ENCODE assay signal across 1 cellular context in the genomic region with DNA sequence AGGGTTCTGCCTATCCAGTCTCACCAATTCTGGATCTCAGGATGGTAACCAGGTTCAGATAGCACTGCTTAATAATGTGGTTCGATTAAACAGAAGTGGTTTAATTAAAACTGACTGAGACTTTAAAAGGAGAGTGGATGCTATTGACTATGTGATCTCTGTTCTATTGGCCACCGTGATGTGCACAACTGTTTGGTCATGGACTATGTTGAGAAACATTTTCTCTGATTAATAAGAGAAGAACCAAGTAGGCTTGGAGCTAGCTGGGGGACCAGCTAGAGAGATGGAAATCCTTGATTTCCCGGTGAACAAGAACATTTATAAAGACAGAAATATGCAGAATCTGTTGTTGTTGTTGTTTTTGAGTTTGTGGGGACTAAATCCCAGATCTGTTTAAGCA.
TF ChIP-seq lines count a peak whose summit lies in the region.

No MANE protein-coding gene starts in this region.

TF ChIP-seq in HepG2, 621 proteins besides CTCF, POLR2A, EP300 and RAD21:
- TF ChIP-seq, protein P1, sequence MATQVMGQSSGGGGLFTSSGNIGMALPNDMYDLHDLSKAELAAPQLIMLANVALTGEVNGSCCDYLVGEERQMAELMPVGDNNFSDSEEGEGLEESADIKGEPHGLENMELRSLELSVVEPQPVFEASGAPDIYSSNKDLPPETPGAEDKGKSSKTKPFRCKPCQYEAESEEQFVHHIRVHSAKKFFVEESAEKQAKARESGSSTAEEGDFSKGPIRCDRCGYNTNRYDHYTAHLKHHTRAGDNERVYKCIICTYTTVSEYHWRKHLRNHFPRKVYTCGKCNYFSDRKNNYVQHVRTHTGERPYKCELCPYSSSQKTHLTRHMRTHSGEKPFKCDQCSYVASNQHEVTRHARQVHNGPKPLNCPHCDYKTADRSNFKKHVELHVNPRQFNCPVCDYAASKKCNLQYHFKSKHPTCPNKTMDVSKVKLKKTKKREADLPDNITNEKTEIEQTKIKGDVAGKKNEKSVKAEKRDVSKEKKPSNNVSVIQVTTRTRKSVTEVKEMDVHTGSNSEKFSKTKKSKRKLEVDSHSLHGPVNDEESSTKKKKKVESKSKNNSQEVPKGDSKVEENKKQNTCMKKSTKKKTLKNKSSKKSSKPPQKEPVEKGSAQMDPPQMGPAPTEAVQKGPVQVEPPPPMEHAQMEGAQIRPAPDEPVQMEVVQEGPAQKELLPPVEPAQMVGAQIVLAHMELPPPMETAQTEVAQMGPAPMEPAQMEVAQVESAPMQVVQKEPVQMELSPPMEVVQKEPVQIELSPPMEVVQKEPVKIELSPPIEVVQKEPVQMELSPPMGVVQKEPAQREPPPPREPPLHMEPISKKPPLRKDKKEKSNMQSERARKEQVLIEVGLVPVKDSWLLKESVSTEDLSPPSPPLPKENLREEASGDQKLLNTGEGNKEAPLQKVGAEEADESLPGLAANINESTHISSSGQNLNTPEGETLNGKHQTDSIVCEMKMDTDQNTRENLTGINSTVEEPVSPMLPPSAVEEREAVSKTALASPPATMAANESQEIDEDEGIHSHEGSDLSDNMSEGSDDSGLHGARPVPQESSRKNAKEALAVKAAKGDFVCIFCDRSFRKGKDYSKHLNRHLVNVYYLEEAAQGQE (IDR thresholded peaks at IDR 0.05; ENCODE audit: borderline replicate concordance in 1 of 2, low read depth in 1 of 2, low read length in 2 of 2): no peak
- TF ChIP-seq, protein P2, sequence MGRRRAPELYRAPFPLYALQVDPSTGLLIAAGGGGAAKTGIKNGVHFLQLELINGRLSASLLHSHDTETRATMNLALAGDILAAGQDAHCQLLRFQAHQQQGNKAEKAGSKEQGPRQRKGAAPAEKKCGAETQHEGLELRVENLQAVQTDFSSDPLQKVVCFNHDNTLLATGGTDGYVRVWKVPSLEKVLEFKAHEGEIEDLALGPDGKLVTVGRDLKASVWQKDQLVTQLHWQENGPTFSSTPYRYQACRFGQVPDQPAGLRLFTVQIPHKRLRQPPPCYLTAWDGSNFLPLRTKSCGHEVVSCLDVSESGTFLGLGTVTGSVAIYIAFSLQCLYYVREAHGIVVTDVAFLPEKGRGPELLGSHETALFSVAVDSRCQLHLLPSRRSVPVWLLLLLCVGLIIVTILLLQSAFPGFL (CRISPR knock-in tag; IDR thresholded peaks at IDR 0.05): no peak
- TF ChIP-seq ASH2L (IDR thresholded peaks at IDR 0.05; ENCODE audit: insufficient read length, low read depth, low read length) (no peak), KLF12 (CRISPR knock-in tag; IDR thresholded peaks at IDR 0.05; ENCODE audit: borderline replicate concordance) (no peak), STAT5B (CRISPR knock-in tag; IDR thresholded peaks at IDR 0.05) (no peak), HNRNPL (IDR thresholded peaks at IDR 0.05; ENCODE audit: low read depth, low read length) (no peak), NFE2L1 (CRISPR knock-in tag; IDR thresholded peaks at IDR 0.05; ENCODE audit: borderline replicate concordance) (no peak), ZNF766 (CRISPR knock-in tag; IDR thresholded peaks at IDR 0.05; ENCODE audit: borderline replicate concordance) (no peak), SRSF9 (IDR thresholded peaks at IDR 0.05; ENCODE audit: borderline replicate concordance, insufficient read depth, low read depth, low read length, poor library complexity, severe bottlenecking) (no peak), NPAS2 (CRISPR knock-in tag; IDR thresholded peaks at IDR 0.05; ENCODE audit: borderline replicate concordance) (no peak)
- TF ChIP-seq, protein P3, sequence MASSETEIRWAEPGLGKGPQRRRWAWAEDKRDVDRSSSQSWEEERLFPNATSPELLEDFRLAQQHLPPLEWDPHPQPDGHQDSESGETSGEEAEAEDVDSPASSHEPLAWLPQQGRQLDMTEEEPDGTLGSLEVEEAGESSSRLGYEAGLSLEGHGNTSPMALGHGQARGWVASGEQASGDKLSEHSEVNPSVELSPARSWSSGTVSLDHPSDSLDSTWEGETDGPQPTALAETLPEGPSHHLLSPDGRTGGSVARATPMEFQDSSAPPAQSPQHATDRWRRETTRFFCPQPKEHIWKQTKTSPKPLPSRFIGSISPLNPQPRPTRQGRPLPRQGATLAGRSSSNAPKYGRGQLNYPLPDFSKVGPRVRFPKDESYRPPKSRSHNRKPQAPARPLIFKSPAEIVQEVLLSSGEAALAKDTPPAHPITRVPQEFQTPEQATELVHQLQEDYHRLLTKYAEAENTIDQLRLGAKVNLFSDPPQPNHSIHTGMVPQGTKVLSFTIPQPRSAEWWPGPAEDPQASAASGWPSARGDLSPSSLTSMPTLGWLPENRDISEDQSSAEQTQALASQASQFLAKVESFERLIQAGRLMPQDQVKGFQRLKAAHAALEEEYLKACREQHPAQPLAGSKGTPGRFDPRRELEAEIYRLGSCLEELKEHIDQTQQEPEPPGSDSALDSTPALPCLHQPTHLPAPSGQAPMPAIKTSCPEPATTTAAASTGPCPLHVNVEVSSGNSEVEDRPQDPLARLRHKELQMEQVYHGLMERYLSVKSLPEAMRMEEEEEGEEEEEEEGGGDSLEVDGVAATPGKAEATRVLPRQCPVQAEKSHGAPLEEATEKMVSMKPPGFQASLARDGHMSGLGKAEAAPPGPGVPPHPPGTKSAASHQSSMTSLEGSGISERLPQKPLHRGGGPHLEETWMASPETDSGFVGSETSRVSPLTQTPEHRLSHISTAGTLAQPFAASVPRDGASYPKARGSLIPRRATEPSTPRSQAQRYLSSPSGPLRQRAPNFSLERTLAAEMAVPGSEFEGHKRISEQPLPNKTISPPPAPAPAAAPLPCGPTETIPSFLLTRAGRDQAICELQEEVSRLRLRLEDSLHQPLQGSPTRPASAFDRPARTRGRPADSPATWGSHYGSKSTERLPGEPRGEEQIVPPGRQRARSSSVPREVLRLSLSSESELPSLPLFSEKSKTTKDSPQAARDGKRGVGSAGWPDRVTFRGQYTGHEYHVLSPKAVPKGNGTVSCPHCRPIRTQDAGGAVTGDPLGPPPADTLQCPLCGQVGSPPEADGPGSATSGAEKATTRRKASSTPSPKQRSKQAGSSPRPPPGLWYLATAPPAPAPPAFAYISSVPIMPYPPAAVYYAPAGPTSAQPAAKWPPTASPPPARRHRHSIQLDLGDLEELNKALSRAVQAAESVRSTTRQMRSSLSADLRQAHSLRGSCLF (CRISPR knock-in tag; IDR thresholded peaks at IDR 0.05; ENCODE audit: borderline replicate concordance): no peak
- TF ChIP-seq, protein P4, sequence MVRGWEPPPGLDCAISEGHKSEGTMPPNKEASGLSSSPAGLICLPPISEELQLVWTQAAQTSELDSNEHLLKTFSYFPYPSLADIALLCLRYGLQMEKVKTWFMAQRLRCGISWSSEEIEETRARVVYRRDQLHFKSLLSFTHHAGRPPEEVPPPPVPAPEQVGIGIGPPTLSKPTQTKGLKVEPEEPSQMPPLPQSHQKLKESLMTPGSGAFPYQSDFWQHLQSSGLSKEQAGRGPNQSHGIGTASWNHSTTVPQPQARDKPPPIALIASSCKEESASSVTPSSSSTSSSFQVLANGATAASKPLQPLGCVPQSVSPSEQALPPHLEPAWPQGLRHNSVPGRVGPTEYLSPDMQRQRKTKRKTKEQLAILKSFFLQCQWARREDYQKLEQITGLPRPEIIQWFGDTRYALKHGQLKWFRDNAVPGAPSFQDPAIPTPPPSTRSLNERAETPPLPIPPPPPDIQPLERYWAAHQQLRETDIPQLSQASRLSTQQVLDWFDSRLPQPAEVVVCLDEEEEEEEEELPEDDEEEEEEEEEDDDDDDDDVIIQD (CRISPR knock-in tag; IDR thresholded peaks at IDR 0.05; ENCODE audit: low read depth): no peak
- TF ChIP-seq, protein P5, sequence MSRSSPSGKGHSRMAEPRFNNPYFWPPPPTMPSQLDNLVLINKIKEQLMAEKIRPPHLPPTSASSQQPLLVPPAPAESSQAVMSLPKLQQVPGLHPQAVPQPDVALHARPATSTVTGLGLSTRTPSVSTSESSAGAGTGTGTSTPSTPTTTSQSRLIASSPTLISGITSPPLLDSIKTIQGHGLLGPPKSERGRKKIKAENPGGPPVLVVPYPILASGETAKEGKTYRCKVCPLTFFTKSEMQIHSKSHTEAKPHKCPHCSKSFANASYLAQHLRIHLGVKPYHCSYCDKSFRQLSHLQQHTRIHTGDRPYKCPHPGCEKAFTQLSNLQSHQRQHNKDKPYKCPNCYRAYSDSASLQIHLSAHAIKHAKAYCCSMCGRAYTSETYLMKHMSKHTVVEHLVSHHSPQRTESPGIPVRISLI (CRISPR knock-in tag; IDR thresholded peaks at IDR 0.05; ENCODE audit: borderline replicate concordance): no peak
